Comparison of ENCODE assay signal across 1 cellular context in the genomic region with DNA sequence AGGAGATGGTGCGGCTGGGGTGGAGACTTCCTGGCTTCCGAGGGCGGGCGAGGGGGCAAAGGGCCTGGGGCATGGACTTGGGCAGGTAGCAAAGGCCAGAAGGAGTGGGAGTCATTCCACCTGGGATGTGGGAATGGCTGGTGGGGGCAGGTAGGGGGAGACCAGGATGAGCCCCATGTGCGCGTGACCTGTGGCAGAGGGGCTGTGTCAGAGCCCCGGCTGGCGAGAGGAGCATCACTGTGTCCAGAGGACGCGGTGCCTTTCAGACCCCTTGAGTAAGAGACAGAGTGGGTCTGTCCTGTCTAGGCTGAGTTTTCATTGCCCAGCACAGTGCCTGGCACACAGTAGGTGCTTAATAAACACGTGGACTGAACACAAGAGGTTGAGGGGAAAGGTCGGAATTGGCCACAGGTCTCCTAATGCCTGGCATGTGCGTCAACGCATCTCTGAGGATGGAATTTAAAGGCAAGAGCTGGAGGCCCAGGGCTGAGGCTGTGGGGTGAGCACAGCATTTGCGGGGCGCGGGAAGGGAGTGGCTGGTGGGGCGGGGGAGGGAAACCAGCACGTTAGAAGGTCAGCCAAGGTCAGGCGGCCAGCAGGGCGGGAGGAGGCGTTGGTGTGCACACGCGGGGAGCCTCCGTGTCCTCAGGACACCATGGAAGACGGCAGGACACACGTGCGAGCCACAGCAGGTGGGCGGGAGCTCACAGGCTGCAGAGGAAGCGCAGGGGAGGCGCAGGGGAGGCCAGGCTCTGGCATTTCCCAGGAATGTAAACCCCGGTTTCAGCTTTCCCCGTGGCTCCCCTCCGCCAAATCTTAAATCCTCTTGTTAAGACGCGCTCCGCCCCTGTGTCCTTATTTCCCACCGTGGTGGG.
TF ChIP-seq lines count a peak whose summit lies in the region.

No MANE protein-coding gene starts in this region.

TF ChIP-seq in K562, 482 proteins besides CTCF, POLR2A, EP300 and RAD21 (continued from another document):
- TF ChIP-seq, protein P1, sequence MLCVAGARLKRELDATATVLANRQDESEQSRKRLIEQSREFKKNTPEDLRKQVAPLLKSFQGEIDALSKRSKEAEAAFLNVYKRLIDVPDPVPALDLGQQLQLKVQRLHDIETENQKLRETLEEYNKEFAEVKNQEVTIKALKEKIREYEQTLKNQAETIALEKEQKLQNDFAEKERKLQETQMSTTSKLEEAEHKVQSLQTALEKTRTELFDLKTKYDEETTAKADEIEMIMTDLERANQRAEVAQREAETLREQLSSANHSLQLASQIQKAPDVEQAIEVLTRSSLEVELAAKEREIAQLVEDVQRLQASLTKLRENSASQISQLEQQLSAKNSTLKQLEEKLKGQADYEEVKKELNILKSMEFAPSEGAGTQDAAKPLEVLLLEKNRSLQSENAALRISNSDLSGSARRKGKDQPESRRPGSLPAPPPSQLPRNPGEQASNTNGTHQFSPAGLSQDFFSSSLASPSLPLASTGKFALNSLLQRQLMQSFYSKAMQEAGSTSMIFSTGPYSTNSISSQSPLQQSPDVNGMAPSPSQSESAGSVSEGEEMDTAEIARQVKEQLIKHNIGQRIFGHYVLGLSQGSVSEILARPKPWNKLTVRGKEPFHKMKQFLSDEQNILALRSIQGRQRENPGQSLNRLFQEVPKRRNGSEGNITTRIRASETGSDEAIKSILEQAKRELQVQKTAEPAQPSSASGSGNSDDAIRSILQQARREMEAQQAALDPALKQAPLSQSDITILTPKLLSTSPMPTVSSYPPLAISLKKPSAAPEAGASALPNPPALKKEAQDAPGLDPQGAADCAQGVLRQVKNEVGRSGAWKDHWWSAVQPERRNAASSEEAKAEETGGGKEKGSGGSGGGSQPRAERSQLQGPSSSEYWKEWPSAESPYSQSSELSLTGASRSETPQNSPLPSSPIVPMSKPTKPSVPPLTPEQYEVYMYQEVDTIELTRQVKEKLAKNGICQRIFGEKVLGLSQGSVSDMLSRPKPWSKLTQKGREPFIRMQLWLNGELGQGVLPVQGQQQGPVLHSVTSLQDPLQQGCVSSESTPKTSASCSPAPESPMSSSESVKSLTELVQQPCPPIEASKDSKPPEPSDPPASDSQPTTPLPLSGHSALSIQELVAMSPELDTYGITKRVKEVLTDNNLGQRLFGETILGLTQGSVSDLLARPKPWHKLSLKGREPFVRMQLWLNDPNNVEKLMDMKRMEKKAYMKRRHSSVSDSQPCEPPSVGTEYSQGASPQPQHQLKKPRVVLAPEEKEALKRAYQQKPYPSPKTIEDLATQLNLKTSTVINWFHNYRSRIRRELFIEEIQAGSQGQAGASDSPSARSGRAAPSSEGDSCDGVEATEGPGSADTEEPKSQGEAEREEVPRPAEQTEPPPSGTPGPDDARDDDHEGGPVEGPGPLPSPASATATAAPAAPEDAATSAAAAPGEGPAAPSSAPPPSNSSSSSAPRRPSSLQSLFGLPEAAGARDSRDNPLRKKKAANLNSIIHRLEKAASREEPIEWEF (CRISPR knock-in tag; IDR thresholded peaks at IDR 0.05), result no peak
- TF ChIP-seq, protein P2, sequence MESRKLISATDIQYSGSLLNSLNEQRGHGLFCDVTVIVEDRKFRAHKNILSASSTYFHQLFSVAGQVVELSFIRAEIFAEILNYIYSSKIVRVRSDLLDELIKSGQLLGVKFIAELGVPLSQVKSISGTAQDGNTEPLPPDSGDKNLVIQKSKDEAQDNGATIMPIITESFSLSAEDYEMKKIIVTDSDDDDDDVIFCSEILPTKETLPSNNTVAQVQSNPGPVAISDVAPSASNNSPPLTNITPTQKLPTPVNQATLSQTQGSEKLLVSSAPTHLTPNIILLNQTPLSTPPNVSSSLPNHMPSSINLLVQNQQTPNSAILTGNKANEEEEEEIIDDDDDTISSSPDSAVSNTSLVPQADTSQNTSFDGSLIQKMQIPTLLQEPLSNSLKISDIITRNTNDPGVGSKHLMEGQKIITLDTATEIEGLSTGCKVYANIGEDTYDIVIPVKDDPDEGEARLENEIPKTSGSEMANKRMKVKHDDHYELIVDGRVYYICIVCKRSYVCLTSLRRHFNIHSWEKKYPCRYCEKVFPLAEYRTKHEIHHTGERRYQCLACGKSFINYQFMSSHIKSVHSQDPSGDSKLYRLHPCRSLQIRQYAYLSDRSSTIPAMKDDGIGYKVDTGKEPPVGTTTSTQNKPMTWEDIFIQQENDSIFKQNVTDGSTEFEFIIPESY (CRISPR knock-in tag; IDR thresholded peaks at IDR 0.05), result 0 out of 2 replicates have a peak, but pooled peaks have one; percentile 46
- TF ChIP-seq XRCC3 (IDR thresholded peaks at IDR 0.05) (no peak), ELF1 (tag; IDR thresholded peaks at IDR 0.05) (no peak), PCBP1 (IDR thresholded peaks at IDR 0.05; ENCODE audit: low read depth, low read length, poor library complexity, severe bottlenecking) (no peak), RBM34 (IDR thresholded peaks at IDR 0.05; ENCODE audit: borderline replicate concordance, insufficient read depth, low read length) (no peak), ZNF696 (CRISPR knock-in tag; conservative IDR thresholded peaks at IDR 0.05) (no peak), ZNF24 (IDR thresholded peaks at IDR 0.05) (no peak), CBX2 (IDR thresholded peaks at IDR 0.05; ENCODE audit: insufficient read depth, low read length, poor library complexity, severe bottlenecking) (no peak), PHB2 (IDR thresholded peaks at IDR 0.05; ENCODE audit: low read depth) (no peak), ATF1 (CRISPR knock-in tag; IDR thresholded peaks at IDR 0.05) (no peak), ATF1 (tag; IDR thresholded peaks at IDR 0.05) (no peak), HNRNPLL (IDR thresholded peaks at IDR 0.05; ENCODE audit: low read depth, low read length, poor library complexity, severe bottlenecking) (no peak), ZNF75A (CRISPR knock-in tag; IDR thresholded peaks at IDR 0.05) (no peak), ZNF174 (CRISPR knock-in tag; IDR thresholded peaks at IDR 0.05) (no peak), EP400 (IDR thresholded peaks at IDR 0.05) (peak; percentile 39; the same call in 1 of the 2 replicates), MTA1 (IDR thresholded peaks at IDR 0.05; ENCODE audit: borderline replicate concordance) (no peak), SMAD3 (CRISPR knock-in tag; conservative IDR thresholded peaks at IDR 0.05) (no peak), ZNF253 (CRISPR knock-in tag; conservative IDR thresholded peaks at IDR 0.05) (no peak), NFYB (IDR thresholded peaks at IDR 0.05; ENCODE audit: extremely low read depth, insufficient read length) (no peak), FOXJ2 (tag; IDR thresholded peaks at IDR 0.05) (no peak), PTTG1 (tag; IDR thresholded peaks at IDR 0.05; ENCODE audit: low read depth) (no peak)
- TF ChIP-seq, protein P3, sequence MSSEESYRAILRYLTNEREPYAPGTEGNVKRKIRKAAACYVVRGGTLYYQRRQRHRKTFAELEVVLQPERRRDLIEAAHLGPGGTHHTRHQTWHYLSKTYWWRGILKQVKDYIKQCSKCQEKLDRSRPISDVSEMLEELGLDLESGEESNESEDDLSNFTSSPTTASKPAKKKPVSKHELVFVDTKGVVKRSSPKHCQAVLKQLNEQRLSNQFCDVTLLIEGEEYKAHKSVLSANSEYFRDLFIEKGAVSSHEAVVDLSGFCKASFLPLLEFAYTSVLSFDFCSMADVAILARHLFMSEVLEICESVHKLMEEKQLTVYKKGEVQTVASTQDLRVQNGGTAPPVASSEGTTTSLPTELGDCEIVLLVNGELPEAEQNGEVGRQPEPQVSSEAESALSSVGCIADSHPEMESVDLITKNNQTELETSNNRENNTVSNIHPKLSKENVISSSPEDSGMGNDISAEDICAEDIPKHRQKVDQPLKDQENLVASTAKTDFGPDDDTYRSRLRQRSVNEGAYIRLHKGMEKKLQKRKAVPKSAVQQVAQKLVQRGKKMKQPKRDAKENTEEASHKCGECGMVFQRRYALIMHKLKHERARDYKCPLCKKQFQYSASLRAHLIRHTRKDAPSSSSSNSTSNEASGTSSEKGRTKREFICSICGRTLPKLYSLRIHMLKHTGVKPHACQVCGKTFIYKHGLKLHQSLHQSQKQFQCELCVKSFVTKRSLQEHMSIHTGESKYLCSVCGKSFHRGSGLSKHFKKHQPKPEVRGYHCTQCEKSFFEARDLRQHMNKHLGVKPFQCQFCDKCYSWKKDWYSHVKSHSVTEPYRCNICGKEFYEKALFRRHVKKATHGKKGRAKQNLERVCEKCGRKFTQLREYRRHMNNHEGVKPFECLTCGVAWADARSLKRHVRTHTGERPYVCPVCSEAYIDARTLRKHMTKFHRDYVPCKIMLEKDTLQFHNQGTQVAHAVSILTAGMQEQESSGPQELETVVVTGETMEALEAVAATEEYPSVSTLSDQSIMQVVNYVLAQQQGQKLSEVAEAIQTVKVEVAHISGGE (CRISPR knock-in tag; IDR thresholded peaks at IDR 0.05), result no peak
- TF ChIP-seq, protein P4, sequence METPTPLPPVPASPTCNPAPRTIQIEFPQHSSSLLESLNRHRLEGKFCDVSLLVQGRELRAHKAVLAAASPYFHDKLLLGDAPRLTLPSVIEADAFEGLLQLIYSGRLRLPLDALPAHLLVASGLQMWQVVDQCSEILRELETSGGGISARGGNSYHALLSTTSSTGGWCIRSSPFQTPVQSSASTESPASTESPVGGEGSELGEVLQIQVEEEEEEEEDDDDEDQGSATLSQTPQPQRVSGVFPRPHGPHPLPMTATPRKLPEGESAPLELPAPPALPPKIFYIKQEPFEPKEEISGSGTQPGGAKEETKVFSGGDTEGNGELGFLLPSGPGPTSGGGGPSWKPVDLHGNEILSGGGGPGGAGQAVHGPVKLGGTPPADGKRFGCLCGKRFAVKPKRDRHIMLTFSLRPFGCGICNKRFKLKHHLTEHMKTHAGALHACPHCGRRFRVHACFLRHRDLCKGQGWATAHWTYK (CRISPR knock-in tag; IDR thresholded peaks at IDR 0.05), result no peak
